ENCODE assay signal across 17 cellular contexts in genomic region chr17:46876926-46877325, GRCh38. TPM values are rescaled to one million over a fixed set of nuclear protein-coding genes. Genes with fewer than 3 reads are reported as not detected.
A peak's percentile ranks its signal among the peaks of the same experiment; 100 is the strongest.
DNase-seq lines count a peak whose midpoint lies in the region; ATAC-seq, FAIRE-seq and TF ChIP-seq lines count a peak whose summit lies in the region.
"Had no signal": no experiment of that assay in that cellular context is flagged by ENCODE, and none has a peak within 500 bp of the region (broad histone marks: within the 10 kb centered on the region; RNA-seq: fewer than 3 reads in every experiment).

No MANE protein-coding gene starts in this region.

- 67 to 92% (median 81%) methylated on average over 4 of the region's 4 CpGs for WGBS in spleen, 5 donors

- no peaks in the 10 kb centered on the region for H3K27me3 Mint-ChIP-seq in dendritic cell treated with granulocyte-macrophage colony-stimulating factor and Interleukin-4, amounts not matched to agents 40 ng/mL and 50 ng/mL, for 4 days
- H3K27me3 Mint-ChIP-seq in activated CD4-positive, alpha-beta T cell treated with anti-CD3 and anti-CD28 coated beads, Interleukin-2, amount 10 ng/mL, durations not matched to agents 24 days and 14 days, result no peaks in the 10 kb centered on the region

- H3K27me3 ChIP-seq in BLaER1 treated with 17β-estradiol and CSF1 and Interleukin-3, amounts not matched to agents 10 nM and 100 nM, result no peaks in the 10 kb centered on the region
- no peaks in the 10 kb centered on the region for H3K27me3 ChIP-seq in spleen (replicated peaks in 1 of 7)
- H3K27me3 ChIP-seq: Peyer's patch had no signal

- H3K4me3 Mint-ChIP-seq in dendritic cell treated with granulocyte-macrophage colony-stimulating factor and Interleukin-4, amounts not matched to agents 40 ng/mL and 50 ng/mL, for 4 days, result no peak overlapping the region
- no peak overlapping the region for H3K4me3 Mint-ChIP-seq in activated CD4-positive, alpha-beta T cell treated with anti-CD3 and anti-CD28 coated beads, Interleukin-2, amount 10 ng/mL, durations not matched to agents 24 days and 14 days

- TF ChIP-seq CTCF in spleen (IDR thresholded peaks at IDR 0.05 in 8 of 11, conservative IDR thresholded peaks at IDR 0.05 in 3 of 11), result no peak

- TF ChIP-seq POLR2A in spleen (IDR thresholded peaks at IDR 0.05) (no peak), GM12892 (IDR thresholded peaks at IDR 0.05; ENCODE audit: low read depth, low read length) (no peak)

- peak overlapping the region; percentile 37 to 97 (median 71); a peak in 17 of 22 replicates for H3K4me2 ChIP-seq in BLaER1 treated with 17β-estradiol and CSF1 and Interleukin-3, amounts not matched to agents 10 nM and 100 nM

- peak; percentile 49 for FAIRE-seq in HTR-8/SVneo (lab: Jason Lieb, UNC)
- FAIRE-seq in GM12892 (lab: Jason Lieb, UNC), result no peak
- FAIRE-seq: D721Med had no signal

- H3K36me3 ChIP-seq in BLaER1 treated with 17β-estradiol and CSF1 and Interleukin-3, amounts not matched to agents 10 nM and 100 nM, result no peaks in the 10 kb centered on the region
- H3K36me3 ChIP-seq in spleen, result no peaks in the 10 kb centered on the region
- H3K36me3 ChIP-seq: Peyer's patch, SJSA1 had no signal

- H3K9me3 ChIP-seq in BLaER1 treated with 17β-estradiol and CSF1 and Interleukin-3, amounts not matched to agents 10 nM and 100 nM (replicated peaks in 1 of 11), result no peaks in the 10 kb centered on the region
- no peaks in the 10 kb centered on the region for H3K9me3 ChIP-seq in spleen
- H3K9me3 ChIP-seq: Peyer's patch, SJSA1 had no signal

- no peaks in the 10 kb centered on the region for H3K9me3 Mint-ChIP-seq in dendritic cell treated with granulocyte-macrophage colony-stimulating factor and Interleukin-4, amounts not matched to agents 40 ng/mL and 50 ng/mL, for 4 days
- H3K9me3 Mint-ChIP-seq in activated CD4-positive, alpha-beta T cell treated with anti-CD3 and anti-CD28 coated beads, Interleukin-2, amount 10 ng/mL, durations not matched to agents 24 days and 14 days, result no peaks in the 10 kb centered on the region

- peaks cover 70% of the 10 kb centered on the region for H3K4me1 Mint-ChIP-seq in dendritic cell treated with granulocyte-macrophage colony-stimulating factor and Interleukin-4, amounts not matched to agents 40 ng/mL and 50 ng/mL, for 4 days (ENCODE audit: low read depth)
- H3K4me1 Mint-ChIP-seq in activated CD4-positive, alpha-beta T cell treated with anti-CD3 and anti-CD28 coated beads, Interleukin-2, amount 10 ng/mL, durations not matched to agents 24 days and 14 days, result no peaks in the 10 kb centered on the region

- H3K27ac ChIP-seq in BLaER1 treated with 17β-estradiol and CSF1 and Interleukin-3, amounts not matched to agents 10 nM and 100 nM, result peak overlapping the region in 4 of 11 experiments; percentile 41 to 75 (median 58); a peak in 6 of 22 replicates
- H3K27ac ChIP-seq in spleen, result peak overlapping the region in 5 of 8 donors; percentile 72 to 82 (median 76)
- H3K27ac ChIP-seq: HL-60, SJSA1 had no signal

- H4K20me1 ChIP-seq in BLaER1 treated with 17β-estradiol and CSF1 and Interleukin-3, amounts not matched to agents 10 nM and 100 nM, result no peaks in the 10 kb centered on the region; a peak in 1 of 22 replicates

- peaks cover 44 to 68% (median 53%) of the 10 kb centered on the region in 10 experiments for H3K4me1 ChIP-seq in BLaER1 treated with 17β-estradiol and CSF1 and Interleukin-3, amounts not matched to agents 10 nM and 100 nM
- H3K4me1 ChIP-seq in spleen, result peaks cover 4 to 32% (median 21%) of the 10 kb centered on the region in 6 donors
- H3K4me1 ChIP-seq: Peyer's patch, SJSA1 had no signal

- no peak for ATAC-seq in GM19463 (IDR thresholded peaks at IDR 0.05; ENCODE audit: unreplicated experiment)

- intact Hi-C loops in dendritic cell treated with granulocyte-macrophage colony-stimulating factor and Interleukin-4, amounts not matched to agents 40 ng/mL and 50 ng/mL, for 4 days (cut with micrococcal nuclease), result loop anchor here (2.0 kb wide), 1 partner anchor 46 kb away; the partner anchor contains the start of gene GOSR2
- intact Hi-C loops in spleen (cut with DNase I; ENCODE audit: low total_unique reads), result no loop called here
- intact Hi-C loops in activated CD4-positive, alpha-beta T cell treated with anti-CD3 and anti-CD28 coated beads, Interleukin-2, amount 10 ng/mL, durations not matched to agents 24 days and 14 days (cut with micrococcal nuclease), result no loop called here

- H3K9ac ChIP-seq in BLaER1 treated with 17β-estradiol and CSF1 and Interleukin-3, amounts not matched to agents 10 nM and 100 nM, result peak overlapping the region in 3 of 11 experiments; percentile 4 to 50 (median 44); a peak in 4 of 22 replicates

- no peak overlapping the region for H3K4me3 ChIP-seq in BLaER1 treated with 17β-estradiol and CSF1 and Interleukin-3, amounts not matched to agents 10 nM and 100 nM
- no peak overlapping the region for H3K4me3 ChIP-seq in spleen
- H3K4me3 ChIP-seq: Peyer's patch, SJSA1 had no signal

- H3K36me3 Mint-ChIP-seq in dendritic cell treated with granulocyte-macrophage colony-stimulating factor and Interleukin-4, amounts not matched to agents 40 ng/mL and 50 ng/mL, for 4 days (ENCODE audit: low read depth), result no peaks in the 10 kb centered on the region
- no peaks in the 10 kb centered on the region for H3K36me3 Mint-ChIP-seq in activated CD4-positive, alpha-beta T cell treated with anti-CD3 and anti-CD28 coated beads, Interleukin-2, amount 10 ng/mL, durations not matched to agents 24 days and 14 days (ENCODE audit: low read depth)

- H3K27ac Mint-ChIP-seq in dendritic cell treated with granulocyte-macrophage colony-stimulating factor and Interleukin-4, amounts not matched to agents 40 ng/mL and 50 ng/mL, for 4 days, result peak overlapping the region; percentile 90
- no peak overlapping the region for H3K27ac Mint-ChIP-seq in activated CD4-positive, alpha-beta T cell treated with anti-CD3 and anti-CD28 coated beads, Interleukin-2, amount 10 ng/mL, durations not matched to agents 24 days and 14 days

- DNase-seq in HTR-8/SVneo (ENCODE audit: insufficient read length, low spot score) (no peak), spleen (no peak), GM12892 (ENCODE audit: insufficient read length) (no peak)
- no peak for DNase-seq in activated CD4-positive, alpha-beta T cell treated with anti-CD3 and anti-CD28 coated beads, Interleukin-2, amount 10 ng/mL, durations not matched to agents 24 days and 14 days
- DNase-seq: GOT3, KG1, MV-4-11, NCI-H226 had no signal

RNA-seq across cellular contexts. Expression of gene WNT9B, which starts 25.5 kb away (rescaled TPM):
- total RNA-seq in spleen, result 10 to 100 TPM in 1 of 7 donors, 1 to 10 TPM in 2, under 1 TPM in 4; 0.66 to 13.4 (median 0.80) TPM
- under 1 TPM; 0.03 to 0.29 (median 0.11) TPM for polyA plus RNA-seq in spleen
- total RNA-seq in activated CD4-positive, alpha-beta T cell treated with anti-CD3 and anti-CD28 coated beads, Interleukin-2, amount 10 ng/mL, durations not matched to agents 24 days and 14 days, result not detected in 2 replicates
- polyA plus RNA-seq in GM12892 (2012; ENCODE audit: missing spikeins), result not detected
- total RNA-seq: OCI-LY7, SJSA1 had no signal
- polyA plus RNA-seq: BJ had no signal

RNA-seq across cellular contexts. Expression of gene GOSR2, which starts 46.0 kb away (rescaled TPM):
- total RNA-seq in spleen, result 100 to 1,000 TPM in 1 of 7 donors, 10 to 100 TPM in 6; 63.7 to 114 (median 87.2) TPM
- 10 to 100 TPM; 19.2 to 35.2 (median 19.8) TPM for polyA plus RNA-seq in spleen
- total RNA-seq in activated CD4-positive, alpha-beta T cell treated with anti-CD3 and anti-CD28 coated beads, Interleukin-2, amount 10 ng/mL, durations not matched to agents 24 days and 14 days, result 57.9 and 62.2 TPM in 2 replicates
- 29.6 TPM for polyA plus RNA-seq in GM12892 (2012; ENCODE audit: missing spikeins)

RNA-seq across cellular contexts. Expression of gene WNT3, which starts 58.4 kb away (rescaled TPM):
- total RNA-seq in spleen, result under 1 TPM; 0.32 to 0.94 (median 0.66) TPM
- polyA plus RNA-seq in spleen, result under 1 TPM; 0.63 to 0.74 (median 0.67) TPM
- total RNA-seq in activated CD4-positive, alpha-beta T cell treated with anti-CD3 and anti-CD28 coated beads, Interleukin-2, amount 10 ng/mL, durations not matched to agents 24 days and 14 days, result 0.05 and 0.07 TPM in 2 replicates
- not detected for polyA plus RNA-seq in GM12892 (2012; ENCODE audit: missing spikeins)
